In genomic region chr1:70497152-70497551, GRCh38 we compare ENCODE assay signal across 32 cellular contexts.
"Had no signal": no experiment of that assay in that cellular context is flagged by ENCODE, and none has a peak within 500 bp of the region (broad histone marks: within the 10 kb centered on the region; RNA-seq: fewer than 3 reads in every experiment).

No MANE protein-coding gene starts in this region.

- H3K4me1 ChIP-seq: ascending aorta, colonic mucosa, left ventricle myocardium inferior, prostate gland, right atrium auricular region, tibial artery, upper lobe of right lung had no signal

- H3K27ac ChIP-seq: ascending aorta, cardiac muscle cell, colonic mucosa, left ventricle myocardium inferior, pancreas, prostate gland, right atrium auricular region, stomach, tibial artery, upper lobe of right lung, WERI-Rb-1 had no signal

- ATAC-seq: mucosa of descending colon; pancreas; stimulated activated naive B cell treated with anti-CD40 and anti-IgM and Interleukin-4, amounts not matched to agents 10 μg/mL and 1 μg/mL and 100 μg/mL, for 72 hours; upper lobe of right lung had no signal

- H3K36me3 ChIP-seq: ascending aorta, cardiac muscle cell, colonic mucosa, left ventricle myocardium inferior, pancreas, prostate gland, right atrium auricular region, stomach, tibial artery, upper lobe of right lung, WERI-Rb-1 had no signal

- H3K27me3 ChIP-seq: ascending aorta, cardiac muscle cell, colonic mucosa, pancreas, right atrium auricular region, stomach, tibial artery, upper lobe of right lung had no signal

- FAIRE-seq: frontal cortex, islet of Langerhans, TTC549 had no signal

- H3K4me3 ChIP-seq: ascending aorta, cardiac muscle cell, colonic mucosa, left ventricle myocardium inferior, lung, mucosa of descending colon, pancreas, prostate gland, right atrium auricular region, stomach, tibial artery, upper lobe of right lung had no signal

- DNase-seq: activated CD4-positive, alpha-beta memory T cell treated with anti-CD3 and anti-CD28 coated beads, Interleukin-2, amount 10 ng/mL, durations not matched to agents 7 days and 5 days; activated CD4-positive, alpha-beta T cell treated with anti-CD3 and anti-CD28 coated beads, Interleukin-2, amount 10 ng/mL, durations not matched to agents 7 days and 5 days; activated CD4-positive, CD25-positive, alpha-beta regulatory T cell treated with anti-CD3 and anti-CD28 coated beads, Interleukin-2, amount 50 U/mL, for 72 hours; activated CD8-positive, alpha-beta memory T cell treated with anti-CD3 and anti-CD28 coated beads, Interleukin-2, amount 50 U/mL, for 48 hours; activated gamma-delta T cell; activated naive CD4-positive, alpha-beta T cell treated with anti-CD3 and anti-CD28 coated beads, Interleukin-2, amount 10 ng/mL, durations not matched to agents 7 days and 5 days; activated naive CD8-positive, alpha-beta T cell treated with anti-CD3 and anti-CD28 coated beads, Interleukin-2, amount 10 ng/mL, durations not matched to agents 7 days and 5 days; activated T-cell treated with anti-CD3 and anti-CD28 coated beads, Interleukin-2, amount 50 U/mL, for 24 hours; cerebellar nuclear complex; colonic mucosa; effector CD8-positive, alpha-beta T cell; left ventricle myocardium inferior; mucosa of descending colon; naive B cell; nephron progenitor cell; pancreas; stimulated activated CD4-positive, alpha-beta T cell treated with anti-CD3 and anti-CD28 coated beads, Interleukin-15, amount 100 ng/mL, for 24 hours; stimulated activated CD4-positive, alpha-beta T cell treated with anti-CD3 and anti-CD28 coated beads, Interleukin-2, amount 100 ng/mL, for 24 hours; stimulated activated naive B cell treated with anti-CD40 and anti-IgM and Interleukin-4, amounts not matched to agents 10 μg/mL and 1 μg/mL and 100 μg/mL, for 72 hours; stomach; T-helper 9 cell; tibial artery; upper lobe of right lung; WERI-Rb-1 had no signal

- H3K9me3 ChIP-seq: ascending aorta, colonic mucosa, left ventricle myocardium inferior, mucosa of descending colon, pancreas, prostate gland, right atrium auricular region, stomach, tibial artery, upper lobe of right lung had no signal
